Comparison of ENCODE assay signal across 2 cellular contexts in genomic region chr6:344816-345340, GRCh38.
TF ChIP-seq lines count a peak whose summit lies in the region.

No MANE protein-coding gene starts in this region.

TF ChIP-seq in IMR-90, 13 proteins besides CTCF, POLR2A, EP300 and RAD21:
- TF ChIP-seq USF2 (IDR thresholded peaks at IDR 0.05; ENCODE audit: low read depth, low read length) (no peak), CEBPB (IDR thresholded peaks at IDR 0.05; ENCODE audit: low read depth, low read length) (no peak), CHD1 (IDR thresholded peaks at IDR 0.05; ENCODE audit: low read depth, low read length) (no peak), MXI1 (IDR thresholded peaks at IDR 0.05; ENCODE audit: borderline replicate concordance, low read depth, low read length) (no peak)

TF ChIP-seq in GM12878, 131 proteins besides CTCF, POLR2A, EP300 and RAD21:
- TF ChIP-seq TCF3 (IDR thresholded peaks at IDR 0.05; ENCODE audit: borderline replicate concordance, insufficient read depth, low read depth, low read length) (no peak), POU2F2 (IDR thresholded peaks at IDR 0.05; ENCODE audit: borderline replicate concordance, low read depth, low read length) (peak; percentile 46; the same call in 1 of the 3 replicates)
TF ChIP-seq in GM12878: peak in this region for 1.
